In genomic region chr1:203615182-203615581, GRCh38 we compare ENCODE assay signal across 25 cellular contexts.
"Had no signal": no experiment of that assay in that cellular context is flagged by ENCODE, and none has a peak within 500 bp of the region (broad histone marks: within the 10 kb centered on the region; RNA-seq: fewer than 3 reads in every experiment).

No MANE protein-coding gene starts in this region.

- FAIRE-seq: RCC 7860, TTC549 had no signal

- H3K9me3 ChIP-seq: adrenal gland had no signal

- H3K9me3 Mint-ChIP-seq: activated CD4-positive, alpha-beta memory T cell treated with anti-CD3 and anti-CD28 coated beads, Interleukin-2, amount 10 ng/mL, durations not matched to agents 7 days and 5 days; activated CD4-positive, alpha-beta T cell treated with anti-CD3 and anti-CD28 coated beads, Interleukin-2, amount 10 ng/mL, durations not matched to agents 7 days and 5 days; activated naive CD4-positive, alpha-beta T cell treated with anti-CD3 and anti-CD28 coated beads, Interleukin-2, amount 10 ng/mL, durations not matched to agents 7 days and 5 days; activated naive CD8-positive, alpha-beta T cell treated with anti-CD3 and anti-CD28 coated beads, Interleukin-2, amount 10 ng/mL, durations not matched to agents 7 days and 5 days; activated T-helper 17 cell treated with anti-CD3 and anti-CD28 coated beads, Interleukin-2, amount 50 U/mL, for 72 hours; T-cell had no signal

- H3K27ac ChIP-seq: adrenal gland, SK-N-MC had no signal

- H3K27ac Mint-ChIP-seq: activated CD4-positive, alpha-beta memory T cell treated with anti-CD3 and anti-CD28 coated beads, Interleukin-2, amount 10 ng/mL, durations not matched to agents 7 days and 5 days; activated T-helper 17 cell treated with anti-CD3 and anti-CD28 coated beads, Interleukin-2, amount 50 U/mL, for 72 hours had no signal

- H3K4me3 ChIP-seq: adrenal gland, SK-N-MC had no signal

- DNase-seq: activated CD4-positive, alpha-beta memory T cell treated with anti-CD3 and anti-CD28 coated beads, Interleukin-2, amount 10 ng/mL, durations not matched to agents 7 days and 5 days; activated CD4-positive, alpha-beta T cell treated with anti-CD3 and anti-CD28 coated beads, Interleukin-2, amount 10 ng/mL, durations not matched to agents 7 days and 5 days; activated CD4-positive, CD25-positive, alpha-beta regulatory T cell; activated gamma-delta T cell treated with Interleukin-2 at 50 U/mL for 16 hours; activated naive CD4-positive, alpha-beta T cell treated with anti-CD3 and anti-CD28 coated beads, Interleukin-2, amount 10 ng/mL, durations not matched to agents 7 days and 5 days; activated naive CD8-positive, alpha-beta T cell treated with anti-CD3 and anti-CD28 coated beads, Interleukin-2, amount 10 ng/mL, durations not matched to agents 7 days and 5 days; activated T-cell treated with anti-CD3 and anti-CD28 coated beads for 4 hours; activated T-cell treated with anti-CD3 and anti-CD28 coated beads, Interleukin-2, amount 50 U/mL, for 48 hours; adrenal gland; anterior cingulate cortex; caudate nucleus; KBM-7; NCI-H1092; NCI-H1417; NCI-H1694 treated with DMSO at 0.1 percent for 48 hours; NCI-H2029 treated with DMSO at 0.1 percent for 48 hours; NCI-H510A treated with DMSO at 0.1 percent for 48 hours; NCI-H69; PC-3; T-cell; T1000 had no signal

- H3K36me3 ChIP-seq: adrenal gland had no signal

- H3K4me1 ChIP-seq: adrenal gland had no signal

- H3K36me3 Mint-ChIP-seq: T-cell had no signal

- H3K27me3 ChIP-seq: adrenal gland had no signal

- ATAC-seq: activated T-helper 17 cell treated with anti-CD3 and anti-CD28 coated beads, Interleukin-2, amount 50 U/mL, for 72 hours; PC-3; T-cell had no signal
